In genomic region chr13:28321751-28322150, GRCh38 we compare ENCODE assay signal across 19 cellular contexts.
"Had no signal": no experiment of that assay in that cellular context is flagged by ENCODE, and none has a peak within 500 bp of the region (broad histone marks: within the 10 kb centered on the region; RNA-seq: fewer than 3 reads in every experiment).

No MANE protein-coding gene starts in this region.

- H3K27ac ChIP-seq: adrenal gland, tibial artery, uterus had no signal

- H3K4me3 ChIP-seq: adrenal gland, mucosa of descending colon, tibial artery, uterus had no signal

- H3K27me3 ChIP-seq: adrenal gland, tibial artery, uterus had no signal

- H3K4me1 ChIP-seq: adrenal gland, uterus had no signal

- DNase-seq: activated CD4-positive, alpha-beta T cell treated with anti-CD3 and anti-CD28 coated beads for 4 hours; activated CD8-positive, alpha-beta T cell treated with anti-CD3 and anti-CD28 coated beads for 36 hours; activated effector memory CD4-positive, alpha-beta T cell treated with anti-CD3 and anti-CD28 coated beads, Interleukin-2, amount 50 U/mL, for 16 hours; activated T-cell treated with anti-CD3 and anti-CD28 coated beads, Interleukin-2, amount 50 U/mL, for 48 hours; adrenal gland; glutamatergic neuron; immature natural killer cell; left colon; mammary epithelial cell; mucosa of descending colon; naive thymus-derived CD8-positive, alpha-beta T cell; posterior cingulate gyrus; stimulated activated CD4-positive, alpha-beta T cell treated with anti-CD3 and anti-CD28 coated beads, Interleukin-15, amount 100 ng/mL, for 24 hours; stimulated activated CD4-positive, alpha-beta T cell treated with anti-CD3 and anti-CD28 coated beads, Interleukin-4, amount 100 ng/mL, for 24 hours; stimulated activated naive CD4-positive, alpha-beta T cell; tibial artery; uterus had no signal

- ATAC-seq: activated CD8-positive, alpha-beta T cell treated with anti-CD3 and anti-CD28 coated beads for 36 hours; esophagus mucosa; left colon; mucosa of descending colon; naive thymus-derived CD8-positive, alpha-beta T cell; WTC11 had no signal

- H3K36me3 ChIP-seq: adrenal gland, tibial artery, uterus had no signal

- H3K9me3 ChIP-seq: adrenal gland, mucosa of descending colon, tibial artery, uterus had no signal
